30 cellular contexts compared by ENCODE assay signal in the genomic region with DNA sequence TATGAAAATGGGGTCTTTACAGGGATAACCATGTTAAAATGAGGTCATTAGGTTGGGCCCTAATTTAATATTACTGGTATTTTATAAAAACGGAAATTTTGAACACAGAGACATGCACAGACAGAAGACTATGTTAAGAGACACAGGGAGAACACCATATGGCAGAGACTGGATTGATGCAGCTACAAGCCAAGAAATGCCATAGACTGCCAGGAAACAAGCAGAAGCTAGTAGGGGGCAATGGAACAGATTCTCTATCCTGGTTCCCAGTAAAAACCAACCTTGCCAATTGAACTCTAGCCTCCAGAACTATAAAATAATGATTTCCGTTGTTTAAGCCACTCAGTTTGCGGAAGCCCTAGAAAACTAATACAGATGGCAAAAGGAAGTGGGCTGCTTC. TPM values are rescaled to one million over a fixed set of nuclear protein-coding genes. Genes with fewer than 3 reads are reported as not detected.
"Had no signal": no experiment of that assay in that cellular context is flagged by ENCODE, and none has a peak within 500 bp of the region (broad histone marks: within the 10 kb centered on the region; RNA-seq: fewer than 3 reads in every experiment).

No MANE protein-coding gene starts in this region.

- DNase-seq: immature natural killer cell; kidney; left colon; left lung; lower lobe of right lung; mammary epithelial cell; mesenchymal stem cell; naive thymus-derived CD8-positive, alpha-beta T cell; nucleus accumbens; pancreas; posterior cingulate gyrus; retina; right cardiac atrium; stimulated activated CD4-positive, alpha-beta T cell treated with anti-CD3 and anti-CD28 coated beads, Interleukin-12 subunit alpha, Interleukin-12 subunit beta, amount 100 ng/mL, for 4 hours; stimulated activated CD4-positive, alpha-beta T cell treated with anti-CD3 and anti-CD28 coated beads, Interleukin-15, amount 100 ng/mL, for 24 hours; stimulated activated CD4-positive, alpha-beta T cell treated with anti-CD3 and anti-CD28 coated beads, Interleukin-2, amount 100 ng/mL, for 24 hours; stimulated activated CD4-positive, alpha-beta T cell treated with anti-CD3 and anti-CD28 coated beads, Interleukin-4, amount 100 ng/mL, for 1 hour; stimulated activated naive B cell treated with anti-CD40 and anti-IgM and Interleukin-4, amounts not matched to agents 10 μg/mL and 1 μg/mL and 100 μg/mL, for 72 hours; stimulated activated naive CD8-positive, alpha-beta T cell treated with anti-CD3 and anti-CD28 coated beads, Interleukin-15, Interleukin-2, amounts not matched to agents 100 U/mL and 50 U/mL, for 24 hours; stomach; testis; thyroid gland; transverse colon; upper lobe of left lung had no signal

RNA-seq across cellular contexts. Expression of a gene that starts 20.2 kb away (rescaled TPM):
- total RNA-seq: kidney, left colon, left lung, liver, lower lobe of right lung, mammary epithelial cell, mucosa of gallbladder, osteoblast, pancreas, prostate gland, stomach, testis, thyroid gland, transverse colon, upper lobe of left lung, urinary bladder, vagina had no signal
- polyA plus RNA-seq: immature natural killer cell; liver; mammary epithelial cell; naive thymus-derived CD8-positive, alpha-beta T cell; stomach had no signal
